Comparison of ENCODE assay signal across 20 cellular contexts in the genomic region with DNA sequence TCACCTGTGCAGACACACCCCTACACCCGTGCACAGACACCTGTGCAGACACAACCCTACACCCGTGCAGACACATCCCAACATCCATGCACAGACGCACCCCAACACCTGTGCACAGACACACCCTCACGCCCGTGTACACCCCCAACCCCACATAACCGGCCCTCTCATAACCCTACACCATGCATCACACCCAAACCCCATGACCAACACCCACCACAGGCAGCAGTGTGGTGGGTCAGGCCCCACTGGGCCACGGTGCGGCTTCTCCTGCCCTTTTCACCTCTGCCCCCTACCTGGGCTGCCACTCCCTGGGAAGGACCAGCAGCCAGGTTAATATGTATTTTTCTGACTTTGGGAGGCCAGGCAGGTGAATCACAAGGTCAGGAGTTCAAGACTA. TPM values are rescaled to one million over a fixed set of nuclear protein-coding genes. Genes with fewer than 3 reads are reported as not detected.
DNase-seq lines count a peak whose midpoint lies in the region; ATAC-seq, FAIRE-seq and TF ChIP-seq lines count a peak whose summit lies in the region.
"Had no signal": no experiment of that assay in that cellular context is flagged by ENCODE, and none has a peak within 500 bp of the region (broad histone marks: within the 10 kb centered on the region; RNA-seq: fewer than 3 reads in every experiment).

No MANE protein-coding gene starts in this region.

- H3K9me3 ChIP-seq in HepG2 (ENCODE audit: low read length) (no peaks in the 10 kb centered on the region), right lobe of liver (no peaks in the 10 kb centered on the region), K562 (replicated peaks; ENCODE audit: control insufficient read depth, insufficient read depth, low read depth, low read length) (no peaks in the 10 kb centered on the region), neutrophil (no peaks in the 10 kb centered on the region), skeletal muscle tissue (ENCODE audit: control insufficient read depth in 3 of 3, low read length in 3 of 3) (no peaks in the 10 kb centered on the region)
- H3K9me3 ChIP-seq: BLaER1 had no signal

- peaks cover 60% of the 10 kb centered on the region for H3K4me1 ChIP-seq in HepG2 (ENCODE audit: insufficient read depth, low read length)
- H3K4me1 ChIP-seq in right lobe of liver: no peaks in the 10 kb centered on the region
- H3K4me1 ChIP-seq in K562 (replicated peaks in 1 of 2; ENCODE audit: control insufficient read depth in 2 of 2, insufficient read depth in 2 of 2, low read length in 2 of 2): peaks cover 6 to 57% of the 10 kb centered on the region in 2 experiments; a peak in 3 of 5 replicates
- peaks cover 82 to 83% of the 10 kb centered on the region in 2 experiments for H3K4me1 ChIP-seq in neutrophil (ENCODE audit: control insufficient read depth in 1 of 2, insufficient read depth in 1 of 2, low read depth in 1 of 2, low read length in 1 of 2)
- H3K4me1 ChIP-seq in skeletal muscle tissue (ENCODE audit: control insufficient read depth in 3 of 3, insufficient read depth in 3 of 3, low read length in 3 of 3): peaks cover 18 to 34% (median 24%) of the 10 kb centered on the region in 3 donors

- H3K79me2 ChIP-seq in HepG2 (ENCODE audit: insufficient read depth, low read length) (peaks cover 7% of the 10 kb centered on the region), K562 (ENCODE audit: control insufficient read depth, insufficient read depth, low read length) (no peaks in the 10 kb centered on the region)

- FAIRE-seq in HepG2 (lab: Jason Lieb, UNC) (no peak), K562 (lab: Jason Lieb, UNC) (no peak)
- FAIRE-seq: A204.1, GM12878, H1 had no signal

- no peaks in the 10 kb centered on the region for H3K9me1 ChIP-seq in K562 (ENCODE audit: control insufficient read depth, insufficient read depth, low read length)

- no peak overlapping the region for H3K4me2 ChIP-seq in HepG2 (ENCODE audit: low read depth, low read length)
- no peak overlapping the region for H3K4me2 ChIP-seq in K562 (ENCODE audit: insufficient read depth, low read length)
- H3K4me2 ChIP-seq: BLaER1 had no signal

- BruUV-seq in HepG2 (replicated peaks; lab: Mats Ljungman, UMichigan): no TSS peak
- no TSS peak for BruUV-seq in K562 (replicated peaks; lab: Mats Ljungman, UMichigan)

- ATAC-seq in HepG2 (no peak), right lobe of liver (no peak), K562 (no peak)
- ATAC-seq: CD8-positive, alpha-beta T cell; GM12878 had no signal

- no peak overlapping the region for H3K4me3 ChIP-seq in HepG2 (replicated peaks in 1 of 3; ENCODE audit: insufficient read depth in 1 of 3, low read depth in 2 of 3, low read length in 3 of 3)
- no peak overlapping the region for H3K4me3 ChIP-seq in right lobe of liver
- no peak overlapping the region for H3K4me3 ChIP-seq in K562
- H3K4me3 ChIP-seq in neutrophil (ENCODE audit: low read depth in 1 of 2, low read length in 1 of 2): no peak overlapping the region
- H3K4me3 ChIP-seq in skeletal muscle tissue (ENCODE audit: low read length in 3 of 3): no peak overlapping the region
- H3K4me3 ChIP-seq: BLaER1, GM12878 had no signal

- CTCF ChIA-PET in HepG2 (lab: Yijun Ruan, JAX; ENCODE audit: low intra/inter-chr PET ratio, low total read pairs) (no interaction called here), K562 (lab: Yijun Ruan, JAX; ENCODE audit: low intra/inter-chr PET ratio) (no interaction called here)

- in situ Hi-C loops in HepG2 (cut with HindIII; ENCODE audit: extremely low pct_ligation_motif_present, low pct_unique_long_range_greater_than_20kb): no loop called here
- in situ Hi-C loops in K562 (cut with MboI): no loop called here

- no peak overlapping the region for H3K27ac Mint-ChIP-seq in type B pancreatic cell
- H3K27ac Mint-ChIP-seq: CD14-positive monocyte; CD8-positive, alpha-beta T cell; H9 had no signal

- H3K27me3 Mint-ChIP-seq in type B pancreatic cell: peaks cover 9% of the 10 kb centered on the region

- TF ChIP-seq CTCF in HepG2 (CRISPR knock-in tag; IDR thresholded peaks at IDR 0.05): no peak
- TF ChIP-seq CTCF in right lobe of liver (IDR thresholded peaks at IDR 0.05): no peak
- no peak for TF ChIP-seq CTCF in K562 (IDR thresholded peaks at IDR 0.05 in 2 of 3, conservative IDR thresholded peaks at IDR 0.05 in 1 of 3; ENCODE audit: insufficient read depth in 2 of 3, low read depth in 1 of 3, low read length in 3 of 3)
- TF ChIP-seq CTCF in neutrophil (IDR thresholded peaks at IDR 0.05): no peak
- no peak for TF ChIP-seq CTCF in type B pancreatic cell (conservative IDR thresholded peaks at IDR 0.05)

- POLR2A ChIA-PET in HepG2 (lab: Yijun Ruan, JAX) (interaction anchor here (1.3 to 3.2 kb wide), 5 partner anchors 8 to 118 kb away, joined by 3 to 29 read pairs (median 9); partner anchors contain the start of gene CCDC57), K562 (lab: Yijun Ruan, JAX) (interaction anchor here (2.3 kb wide), 1 partner anchor 18 kb away, joined by 6 read pairs; no protein-coding TSS in a partner anchor)

- H3K36me3 Mint-ChIP-seq in type B pancreatic cell: no peaks in the 10 kb centered on the region
- H3K36me3 Mint-ChIP-seq: CD8-positive, alpha-beta T cell had no signal

- H2AFZ ChIP-seq in HepG2 (ENCODE audit: low read length) (no peak overlapping the region), K562 (ENCODE audit: low read depth, low read length) (no peak overlapping the region)

- H3K27ac ChIP-seq in HepG2 (ENCODE audit: extremely low read length, insufficient read depth, low read length) (no peak overlapping the region), right lobe of liver (no peak overlapping the region), K562 (ENCODE audit: extremely low read depth, low read depth, low read length) (no peak overlapping the region), neutrophil (peak overlapping the region; percentile 100), skeletal muscle tissue (ENCODE audit: low read depth, low read length) (peak overlapping the region; percentile 83)
- H3K27ac ChIP-seq: BLaER1 had no signal

- H3K27me3 ChIP-seq in HepG2 (ENCODE audit: control insufficient read depth in 1 of 2, insufficient read depth in 2 of 2, low read length in 2 of 2) (no peaks in the 10 kb centered on the region), right lobe of liver (no peaks in the 10 kb centered on the region), K562 (ENCODE audit: control insufficient read depth in 2 of 2, insufficient read depth in 2 of 2, low read length in 2 of 2) (no peaks in the 10 kb centered on the region), neutrophil (no peaks in the 10 kb centered on the region), skeletal muscle tissue (ENCODE audit: control insufficient read depth in 3 of 3, insufficient read depth in 3 of 3, low read length in 3 of 3) (no peaks in the 10 kb centered on the region)

- H3K4me3 Mint-ChIP-seq in type B pancreatic cell: no peak overlapping the region
- H3K4me3 Mint-ChIP-seq: CD14-positive monocyte; CD8-positive, alpha-beta T cell; H9 had no signal

- peaks cover 7% of the 10 kb centered on the region; the same call in 1 of the 2 replicates for H4K20me1 ChIP-seq in HepG2 (ENCODE audit: insufficient read depth, low read length)
- H4K20me1 ChIP-seq in K562 (replicated peaks; ENCODE audit: control insufficient read depth, insufficient read depth, low read length): no peaks in the 10 kb centered on the region

- TF ChIP-seq EP300 in HepG2 (IDR thresholded peaks at IDR 0.05; ENCODE audit: low read depth in 2 of 2, low read length in 2 of 2) (no peak), HepG2 (CRISPR knock-in tag; IDR thresholded peaks at IDR 0.05; ENCODE audit: borderline replicate concordance) (no peak), K562 (IDR thresholded peaks at IDR 0.05; ENCODE audit: low read length) (no peak)

- no peak for TF ChIP-seq POLR2A in HepG2 (IDR thresholded peaks at IDR 0.05; ENCODE audit: insufficient read depth in 1 of 2, low read depth in 2 of 2, low read length in 2 of 2)
- no peak for TF ChIP-seq POLR2A in right lobe of liver (IDR thresholded peaks at IDR 0.05)
- TF ChIP-seq POLR2A in K562 (conservative IDR thresholded peaks at IDR 0.05): no peak

- TF ChIP-seq RAD21 in HepG2 (CRISPR knock-in tag; IDR thresholded peaks at IDR 0.05) (no peak), K562 (CRISPR knock-in tag; conservative IDR thresholded peaks at IDR 0.05 in 1 of 2, IDR thresholded peaks at IDR 0.05 in 1 of 2) (no peak)

- intact Hi-C loops in HepG2 (cut with micrococcal nuclease; ENCODE audit: unreplicated experiment) (loop anchor here (1.0 kb wide), 1 partner anchor 7 kb away; no protein-coding TSS in a partner anchor), right lobe of liver (cut with DNase I) (no loop called here), K562 (cut with micrococcal nuclease) (no loop called here)

- H3K36me3 ChIP-seq in HepG2 (replicated peaks in 1 of 2; ENCODE audit: control insufficient read depth in 1 of 2, insufficient read depth in 2 of 2, low read length in 2 of 2) (no peaks in the 10 kb centered on the region), right lobe of liver (no peaks in the 10 kb centered on the region), K562 (ENCODE audit: control insufficient read depth, insufficient read depth, low read length) (no peaks in the 10 kb centered on the region), neutrophil (peaks cover 2% of the 10 kb centered on the region), skeletal muscle tissue (ENCODE audit: control insufficient read depth in 3 of 3, insufficient read depth in 3 of 3, low read length in 3 of 3) (no peaks in the 10 kb centered on the region)
- H3K36me3 ChIP-seq: BLaER1 had no signal

- DNase-seq in HepG2 (ENCODE audit: low spot score) (no peak), right lobe of liver (no peak), K562 (ENCODE audit: extremely low read depth in 1 of 4, low spot score in 3 of 4) (no peak), retina (no peak), type B pancreatic cell (ENCODE audit: extremely low spot score, unreplicated experiment) (no peak), anterior cingulate cortex (lab: John Stamatoyannopoulos, UW) (no peak)
- DNase-seq: AML-193; CD8-positive, alpha-beta T cell; DMS 273 treated with DMSO at 0.1 percent for 48 hours; DMS53; DND-41; EL; H9 had no signal

- no peak overlapping the region for H3K9ac ChIP-seq in HepG2 (ENCODE audit: insufficient read depth, low read depth, low read length)
- no peak overlapping the region for H3K9ac ChIP-seq in K562 (ENCODE audit: insufficient read depth in 1 of 2, low read depth in 2 of 2, low read length in 2 of 2)
- H3K9ac ChIP-seq in skeletal muscle tissue (ENCODE audit: low read depth in 1 of 3, low read length in 3 of 3): peak overlapping the region in 1 of 3 donors; percentile 87
- H3K9ac ChIP-seq: BLaER1 had no signal

- no peaks in the 10 kb centered on the region for H3K4me1 Mint-ChIP-seq in type B pancreatic cell (ENCODE audit: unreplicated experiment)
- H3K4me1 Mint-ChIP-seq: H9 had no signal

- 42% methylated on average over 8 of the region's 8 CpGs for WGBS in HepG2 (ENCODE audit: low lambda C conversion rate)
- WGBS in right lobe of liver (ENCODE audit: insufficient coverage, low coverage, low lambda C conversion rate, missing lambda C conversion rate): 86% methylated on average over 3 of the region's 8 CpGs
- WGBS in K562 (ENCODE audit: insufficient coverage, low coverage, missing lambda C conversion rate): 45% methylated on average over 8 of the region's 8 CpGs

- H3K9me3 Mint-ChIP-seq in type B pancreatic cell: no peaks in the 10 kb centered on the region
- H3K9me3 Mint-ChIP-seq: CD14-positive monocyte; CD8-positive, alpha-beta T cell had no signal

RNA-seq across cellular contexts. Expression of gene SLC16A3, which starts 4.2 kb away (rescaled TPM):
- total RNA-seq in HepG2 (2016; rRNA removed; fragmentation: Illumina TruSeq; extraction: Trizol) (99.9 and 242 TPM in 2 replicates), right lobe of liver (10 to 100 TPM in 2 of 6 experiments, 1 to 10 TPM in 4; 4.1 to 34.0 (median 7.3) TPM), K562 (2014; rRNA removed) (1.8 and 2.5 TPM in 2 replicates), K562 (2014; rRNA removed; fragmentation: Illumina TruSeq; extraction: Trizol) (0.11 and 0.13 TPM in 2 replicates), K562 (2015; rRNA removed; fragmentation: Illumina TruSeq; extraction: Trizol) (1.0 and 1.2 TPM in 2 replicates), K562 (2021) (2.9 and 5.4 TPM in 2 replicates), skeletal muscle tissue (13.0 TPM), type B pancreatic cell (ENCODE audit: low replicate concordance) (27.8 and 29.8 TPM in 2 replicates)
- total RNA-seq in HepG2 (2016; cell fraction: cytosol; rRNA removed; fragmentation: Illumina TruSeq; extraction: Trizol; ENCODE audit: low read depth): 51.0 and 61.4 TPM in 2 replicates
- 83.6 and 248 TPM in 2 replicates for total RNA-seq in HepG2 (2016; cell fraction: insoluble cytoplasmic fraction; rRNA removed; fragmentation: Illumina TruSeq; extraction: Trizol)
- 88.3 and 97.4 TPM in 2 replicates for total RNA-seq in HepG2 (2016; cell fraction: membrane; rRNA removed; fragmentation: Illumina TruSeq; extraction: Trizol)
- 164 and 200 TPM in 2 replicates for total RNA-seq in HepG2 (2016; cell fraction: nucleus; rRNA removed; fragmentation: Illumina TruSeq; extraction: Trizol)
- polyA plus RNA-seq in HepG2 (2011; rRNA removed) (349 and 598 TPM in 2 replicates), K562 (2011; rRNA removed) (3.7 and 8.3 TPM in 2 replicates), K562 (2014; fragmentation: Illumina TruSeq; extraction: Trizol) (0.58 and 0.78 TPM in 2 replicates), K562 (2014; fragmentation: Nextera tagmentation; extraction: Ambion mirVana) (not detected), K562 (2014; rRNA removed) (0.81 and 1.9 TPM in 2 replicates)
- 384 and 554 TPM in 2 replicates for polyA plus RNA-seq in HepG2 (2011; cell fraction: cytosol; rRNA removed)
- 293 and 327 TPM in 2 replicates for polyA plus RNA-seq in HepG2 (2011; cell fraction: nucleus; rRNA removed)
- 348 and 404 TPM in 2 replicates for polyA plus RNA-seq in HepG2 (2012)
- polyA plus RNA-seq in HepG2 (2016; cell fraction: cytosol; fragmentation: Illumina TruSeq; extraction: Trizol; ENCODE audit: low read depth): 38.7 and 40.7 TPM in 2 replicates
- polyA plus RNA-seq in HepG2 (2016; cell fraction: insoluble cytoplasmic fraction; fragmentation: Illumina TruSeq; extraction: Trizol; ENCODE audit: low read depth): 95.9 and 111 TPM in 2 replicates
- 61.0 and 65.9 TPM in 2 replicates for polyA plus RNA-seq in HepG2 (2016; cell fraction: membrane; fragmentation: Illumina TruSeq; extraction: Trizol; ENCODE audit: low read depth)
- polyA plus RNA-seq in HepG2 (2016; cell fraction: nucleus; fragmentation: Illumina TruSeq; extraction: Trizol; ENCODE audit: insufficient read depth, low read depth): 334 and 368 TPM in 2 replicates
- 181 and 1,731 TPM in 2 replicates for polyA minus RNA-seq in HepG2 (2011; rRNA and poly(A)+ RNA removed; ENCODE audit: low replicate concordance)
- polyA minus RNA-seq in HepG2 (2011; cell fraction: cytosol; rRNA and poly(A)+ RNA removed): 365 and 408 TPM in 2 replicates
- polyA minus RNA-seq in HepG2 (2011; cell fraction: nucleus; rRNA and poly(A)+ RNA removed): 137 and 145 TPM in 2 replicates
- total RNA-seq in K562 (2011; cell fraction: chromatin; rRNA removed; ENCODE audit: low replicate concordance): 2.9 and 6.6 TPM in 2 replicates
- total RNA-seq in K562 (2011; cell fraction: nucleolus; rRNA removed): 10.0 and 10.5 TPM in 2 replicates
- 4.4 and 5.7 TPM in 2 replicates for total RNA-seq in K562 (2011; cell fraction: nucleoplasm; rRNA removed)
- 9.7 and 12.8 TPM in 2 replicates for polyA plus RNA-seq in K562 (2011; cell fraction: cytosol; rRNA removed)
- polyA plus RNA-seq in K562 (2011; cell fraction: nucleus; rRNA removed): 9.1 and 10.2 TPM in 2 replicates
- 4.9 and 9.3 TPM in 2 replicates for polyA plus RNA-seq in K562 (2012)
- polyA minus RNA-seq in K562 (2011; rRNA and poly(A)+ RNA removed): 2.9 and 3.7 TPM in 2 replicates
- polyA minus RNA-seq in K562 (2011; cell fraction: cytosol; rRNA and poly(A)+ RNA removed): 7.0 and 15.5 TPM in 2 replicates
- 4.8 and 6.9 TPM in 2 replicates for polyA minus RNA-seq in K562 (2011; cell fraction: nucleus; rRNA and poly(A)+ RNA removed)

RNA-seq across cellular contexts. Expression of gene CCDC57, which starts 12.0 kb away (rescaled TPM):
- total RNA-seq in HepG2 (2016; rRNA removed; fragmentation: Illumina TruSeq; extraction: Trizol): 54.8 and 59.9 TPM in 2 replicates
- total RNA-seq in HepG2 (2016; cell fraction: cytosol; rRNA removed; fragmentation: Illumina TruSeq; extraction: Trizol; ENCODE audit: low read depth): 85.1 and 122 TPM in 2 replicates
- 54.5 and 62.8 TPM in 2 replicates for total RNA-seq in HepG2 (2016; cell fraction: insoluble cytoplasmic fraction; rRNA removed; fragmentation: Illumina TruSeq; extraction: Trizol)
- total RNA-seq in HepG2 (2016; cell fraction: membrane; rRNA removed; fragmentation: Illumina TruSeq; extraction: Trizol): 78.3 and 105 TPM in 2 replicates
- total RNA-seq in HepG2 (2016; cell fraction: nucleus; rRNA removed; fragmentation: Illumina TruSeq; extraction: Trizol): 40.6 and 45.1 TPM in 2 replicates
- polyA plus RNA-seq in HepG2 (2011; rRNA removed): 59.3 and 69.8 TPM in 2 replicates
- 59.9 and 140 TPM in 2 replicates for polyA plus RNA-seq in HepG2 (2011; cell fraction: cytosol; rRNA removed)
- polyA plus RNA-seq in HepG2 (2011; cell fraction: nucleus; rRNA removed): 103 and 130 TPM in 2 replicates
- 48.8 and 63.7 TPM in 2 replicates for polyA plus RNA-seq in HepG2 (2012)
- polyA plus RNA-seq in HepG2 (2016; cell fraction: cytosol; fragmentation: Illumina TruSeq; extraction: Trizol; ENCODE audit: low read depth): 113 and 149 TPM in 2 replicates
- polyA plus RNA-seq in HepG2 (2016; cell fraction: insoluble cytoplasmic fraction; fragmentation: Illumina TruSeq; extraction: Trizol; ENCODE audit: low read depth): 62.5 and 66.4 TPM in 2 replicates
- polyA plus RNA-seq in HepG2 (2016; cell fraction: membrane; fragmentation: Illumina TruSeq; extraction: Trizol; ENCODE audit: low read depth): 95.1 and 110 TPM in 2 replicates
- 121 and 124 TPM in 2 replicates for polyA plus RNA-seq in HepG2 (2016; cell fraction: nucleus; fragmentation: Illumina TruSeq; extraction: Trizol; ENCODE audit: insufficient read depth, low read depth)
- polyA minus RNA-seq in HepG2 (2011; rRNA and poly(A)+ RNA removed; ENCODE audit: low replicate concordance): 23.1 and 32.6 TPM in 2 replicates
- 18.1 and 19.8 TPM in 2 replicates for polyA minus RNA-seq in HepG2 (2011; cell fraction: cytosol; rRNA and poly(A)+ RNA removed)
- 27.6 and 37.2 TPM in 2 replicates for polyA minus RNA-seq in HepG2 (2011; cell fraction: nucleus; rRNA and poly(A)+ RNA removed)
- 10 to 100 TPM; 10.1 to 37.4 (median 17.2) TPM for total RNA-seq in right lobe of liver
- total RNA-seq in K562 (2011; cell fraction: chromatin; rRNA removed; ENCODE audit: low replicate concordance): 238 and 466 TPM in 2 replicates
- 176 and 211 TPM in 2 replicates for total RNA-seq in K562 (2011; cell fraction: nucleolus; rRNA removed)
- 135 and 163 TPM in 2 replicates for total RNA-seq in K562 (2011; cell fraction: nucleoplasm; rRNA removed)
- total RNA-seq in K562 (2014; rRNA removed): 13.6 and 19.0 TPM in 2 replicates
- 10.7 TPM in 2 replicates for total RNA-seq in K562 (2014; rRNA removed; fragmentation: Illumina TruSeq; extraction: Trizol)
- 17.1 and 18.1 TPM in 2 replicates for total RNA-seq in K562 (2015; rRNA removed; fragmentation: Illumina TruSeq; extraction: Trizol)
- total RNA-seq in K562 (2021): 33.8 and 36.0 TPM in 2 replicates
- polyA plus RNA-seq in K562 (2011; rRNA removed): 26.3 and 31.1 TPM in 2 replicates
- polyA plus RNA-seq in K562 (2011; cell fraction: cytosol; rRNA removed): 15.4 and 18.8 TPM in 2 replicates
- polyA plus RNA-seq in K562 (2011; cell fraction: nucleus; rRNA removed): 146 and 224 TPM in 2 replicates
- polyA plus RNA-seq in K562 (2012): 20.1 and 38.4 TPM in 2 replicates
- polyA plus RNA-seq in K562 (2014; fragmentation: Illumina TruSeq; extraction: Trizol): 12.9 and 19.9 TPM in 2 replicates
- 1 to 10 TPM in 1 of 2 experiments, under 1 TPM in 1; 0.83 to 1.1 TPM for polyA plus RNA-seq in K562 (2014; fragmentation: Nextera tagmentation; extraction: Ambion mirVana)
- 34.8 and 36.2 TPM in 2 replicates for polyA plus RNA-seq in K562 (2014; rRNA removed)
- polyA minus RNA-seq in K562 (2011; rRNA and poly(A)+ RNA removed): 15.9 and 16.8 TPM in 2 replicates
- 12.2 and 13.1 TPM in 2 replicates for polyA minus RNA-seq in K562 (2011; cell fraction: cytosol; rRNA and poly(A)+ RNA removed)
- polyA minus RNA-seq in K562 (2011; cell fraction: nucleus; rRNA and poly(A)+ RNA removed): 47.4 and 49.1 TPM in 2 replicates
- total RNA-seq in skeletal muscle tissue: 11.5 TPM
- 33.5 and 58.7 TPM in 2 replicates for total RNA-seq in type B pancreatic cell (ENCODE audit: low replicate concordance)

RNA-seq across cellular contexts. Expression of gene CSNK1D, which starts 48.8 kb away (rescaled TPM):
- total RNA-seq in HepG2 (2016; rRNA removed; fragmentation: Illumina TruSeq; extraction: Trizol): 28.4 and 31.5 TPM in 2 replicates
- 19.2 and 20.4 TPM in 2 replicates for total RNA-seq in HepG2 (2016; cell fraction: cytosol; rRNA removed; fragmentation: Illumina TruSeq; extraction: Trizol; ENCODE audit: low read depth)
- 23.0 and 34.1 TPM in 2 replicates for total RNA-seq in HepG2 (2016; cell fraction: insoluble cytoplasmic fraction; rRNA removed; fragmentation: Illumina TruSeq; extraction: Trizol)
- 24.3 and 26.6 TPM in 2 replicates for total RNA-seq in HepG2 (2016; cell fraction: membrane; rRNA removed; fragmentation: Illumina TruSeq; extraction: Trizol)
- total RNA-seq in HepG2 (2016; cell fraction: nucleus; rRNA removed; fragmentation: Illumina TruSeq; extraction: Trizol): 42.8 and 45.6 TPM in 2 replicates
- 128 and 148 TPM in 2 replicates for polyA plus RNA-seq in HepG2 (2011; rRNA removed)
- polyA plus RNA-seq in HepG2 (2011; cell fraction: cytosol; rRNA removed): 81.5 and 90.2 TPM in 2 replicates
- polyA plus RNA-seq in HepG2 (2011; cell fraction: nucleus; rRNA removed): 1,010 and 1,066 TPM in 2 replicates
- 164 and 234 TPM in 2 replicates for polyA plus RNA-seq in HepG2 (2012)
- polyA plus RNA-seq in HepG2 (2016; cell fraction: cytosol; fragmentation: Illumina TruSeq; extraction: Trizol; ENCODE audit: low read depth): 19.6 and 21.8 TPM in 2 replicates
- polyA plus RNA-seq in HepG2 (2016; cell fraction: insoluble cytoplasmic fraction; fragmentation: Illumina TruSeq; extraction: Trizol; ENCODE audit: low read depth): 71.8 and 89.7 TPM in 2 replicates
- 40.8 and 42.7 TPM in 2 replicates for polyA plus RNA-seq in HepG2 (2016; cell fraction: membrane; fragmentation: Illumina TruSeq; extraction: Trizol; ENCODE audit: low read depth)
- polyA plus RNA-seq in HepG2 (2016; cell fraction: nucleus; fragmentation: Illumina TruSeq; extraction: Trizol; ENCODE audit: insufficient read depth, low read depth): 316 and 342 TPM in 2 replicates
- polyA minus RNA-seq in HepG2 (2011; rRNA and poly(A)+ RNA removed; ENCODE audit: low replicate concordance): 78.0 and 103 TPM in 2 replicates
- 51.7 and 60.9 TPM in 2 replicates for polyA minus RNA-seq in HepG2 (2011; cell fraction: cytosol; rRNA and poly(A)+ RNA removed)
- polyA minus RNA-seq in HepG2 (2011; cell fraction: nucleus; rRNA and poly(A)+ RNA removed): 117 and 118 TPM in 2 replicates
- 10 to 100 TPM; 32.7 to 73.0 (median 45.9) TPM for total RNA-seq in right lobe of liver
- total RNA-seq in K562 (2011; cell fraction: chromatin; rRNA removed; ENCODE audit: low replicate concordance): 268 and 441 TPM in 2 replicates
- 196 and 213 TPM in 2 replicates for total RNA-seq in K562 (2011; cell fraction: nucleolus; rRNA removed)
- total RNA-seq in K562 (2011; cell fraction: nucleoplasm; rRNA removed): 179 and 187 TPM in 2 replicates
- total RNA-seq in K562 (2014; rRNA removed): 26.1 and 39.0 TPM in 2 replicates
- total RNA-seq in K562 (2014; rRNA removed; fragmentation: Illumina TruSeq; extraction: Trizol): 35.9 and 41.3 TPM in 2 replicates
- 35.7 and 36.6 TPM in 2 replicates for total RNA-seq in K562 (2015; rRNA removed; fragmentation: Illumina TruSeq; extraction: Trizol)
- total RNA-seq in K562 (2021): 95.3 and 114 TPM in 2 replicates
- 82.8 and 96.8 TPM in 2 replicates for polyA plus RNA-seq in K562 (2011; rRNA removed)
- polyA plus RNA-seq in K562 (2011; cell fraction: cytosol; rRNA removed): 51.5 and 60.4 TPM in 2 replicates
- polyA plus RNA-seq in K562 (2011; cell fraction: nucleus; rRNA removed): 306 and 488 TPM in 2 replicates
- 102 and 106 TPM in 2 replicates for polyA plus RNA-seq in K562 (2012)
- polyA plus RNA-seq in K562 (2014; fragmentation: Illumina TruSeq; extraction: Trizol): 123 and 133 TPM in 2 replicates
- polyA plus RNA-seq in K562 (2014; fragmentation: Nextera tagmentation; extraction: Ambion mirVana): 1 to 10 TPM; 6.5 to 7.4 TPM
- 81.0 and 90.3 TPM in 2 replicates for polyA plus RNA-seq in K562 (2014; rRNA removed)
- 56.2 and 74.7 TPM in 2 replicates for polyA minus RNA-seq in K562 (2011; rRNA and poly(A)+ RNA removed)
- polyA minus RNA-seq in K562 (2011; cell fraction: cytosol; rRNA and poly(A)+ RNA removed): 45.7 and 51.3 TPM in 2 replicates
- 71.1 and 74.9 TPM in 2 replicates for polyA minus RNA-seq in K562 (2011; cell fraction: nucleus; rRNA and poly(A)+ RNA removed)
- 21.4 TPM for total RNA-seq in skeletal muscle tissue
- 176 and 184 TPM in 2 replicates for total RNA-seq in type B pancreatic cell (ENCODE audit: low replicate concordance)

Comparison
In these comparisons a context has a peak if more than half of its experiments do, and no peak if none do; other contexts are left out.
1. H3K27ac ChIP-seq: peak in neutrophil (single experiment) and skeletal muscle tissue (single experiment); none in HepG2 (single experiment), right lobe of liver (0 of 3) and K562 (single experiment).